17 cellular contexts compared by ENCODE assay signal in genomic region chr11:45238724-45239123, GRCh38. TPM values are rescaled to one million over a fixed set of nuclear protein-coding genes. Genes with fewer than 3 reads are reported as not detected.
A peak's percentile ranks its signal among the peaks of the same experiment; 100 is the strongest.
DNase-seq lines count a peak whose midpoint lies in the region; ATAC-seq and TF ChIP-seq lines count a peak whose summit lies in the region.
"Had no signal": no experiment of that assay in that cellular context is flagged by ENCODE, and none has a peak within 500 bp of the region (broad histone marks: within the 10 kb centered on the region; RNA-seq: fewer than 3 reads in every experiment).

No MANE protein-coding gene starts in this region.

- TF ChIP-seq CTCF in choroid plexus epithelial cell (conservative IDR thresholded peaks at IDR 0.05; ENCODE audit: low read depth, low read length): no peak

- DNase-seq in AG08395 (ENCODE audit: low spot score) (peak; percentile 25), LHCN-M2 (ENCODE audit: low read depth) (peak; percentile 57), choroid plexus epithelial cell (ENCODE audit: low read depth) (peak; percentile 58), kidney glomerular epithelial cell (lab: John Stamatoyannopoulos, UW) (peak; percentile 55), activated T-cell treated with anti-CD3 and anti-CD28 coated beads for 4 hours (no peak), anterior cingulate cortex (lab: John Stamatoyannopoulos, UW) (no peak)
- no peak for DNase-seq in stimulated activated CD4-positive, alpha-beta T cell treated with anti-CD3 and anti-CD28 coated beads, Interleukin-1b, Interleukin-23, amount 100 ng/mL, for 48 hours
- DNase-seq: activated CD8-positive, alpha-beta memory T cell treated with anti-CD3 and anti-CD28 coated beads, Interleukin-2, amount 10 ng/mL, durations not matched to agents 7 days and 5 days; activated naive CD4-positive, alpha-beta T cell treated with anti-CD3 and anti-CD28 coated beads, Interleukin-2, amount 50 U/mL, for 16 hours; DND-41; midbrain; NCI-H1105 treated with DMSO at 0.1 percent for 48 hours; ovary had no signal

- no peak overlapping the region for H3K4me3 ChIP-seq in choroid plexus epithelial cell (ENCODE audit: low read depth, low read length)
- H3K4me3 ChIP-seq: ovary, tibial artery had no signal

- no peak for ATAC-seq in GM21619 (IDR thresholded peaks at IDR 0.05; ENCODE audit: unreplicated experiment)
- ATAC-seq: activated CD8-positive, alpha-beta memory T cell treated with anti-CD3 and anti-CD28 coated beads, Interleukin-2, amount 10 ng/mL, durations not matched to agents 7 days and 5 days; foreskin keratinocyte had no signal

RNA-seq across cellular contexts. Expression of gene SYT13, which starts 47.4 kb away (rescaled TPM):
- 0.06 TPM in 1 of 2 replicates, not detected in the other for total RNA-seq in LHCN-M2 (2014; rRNA removed)
- polyA plus RNA-seq in LHCN-M2 (2012): 0.02 TPM
- total RNA-seq: activated CD8-positive, alpha-beta memory T cell treated with anti-CD3 and anti-CD28 coated beads, Interleukin-2, amount 10 ng/mL, durations not matched to agents 7 days and 5 days; foreskin keratinocyte had no signal
- polyA plus RNA-seq: BJ, foreskin keratinocyte had no signal

Comparison
In these comparisons a context has a peak if more than half of its experiments do, and no peak if none do; other contexts are left out.
1. DNase-seq: peak in AG08395 (single experiment), LHCN-M2 (single experiment), choroid plexus epithelial cell (single experiment) and kidney glomerular epithelial cell (single experiment); none in activated T-cell treated with anti-CD3 and anti-CD28 coated beads for 4 hours (single experiment), anterior cingulate cortex (0 of 58) and stimulated activated CD4-positive, alpha-beta T cell treated with anti-CD3 and anti-CD28 coated beads, Interleukin-1b, Interleukin-23, amount 100 ng/mL, for 48 hours (single experiment).